In the genomic region with DNA sequence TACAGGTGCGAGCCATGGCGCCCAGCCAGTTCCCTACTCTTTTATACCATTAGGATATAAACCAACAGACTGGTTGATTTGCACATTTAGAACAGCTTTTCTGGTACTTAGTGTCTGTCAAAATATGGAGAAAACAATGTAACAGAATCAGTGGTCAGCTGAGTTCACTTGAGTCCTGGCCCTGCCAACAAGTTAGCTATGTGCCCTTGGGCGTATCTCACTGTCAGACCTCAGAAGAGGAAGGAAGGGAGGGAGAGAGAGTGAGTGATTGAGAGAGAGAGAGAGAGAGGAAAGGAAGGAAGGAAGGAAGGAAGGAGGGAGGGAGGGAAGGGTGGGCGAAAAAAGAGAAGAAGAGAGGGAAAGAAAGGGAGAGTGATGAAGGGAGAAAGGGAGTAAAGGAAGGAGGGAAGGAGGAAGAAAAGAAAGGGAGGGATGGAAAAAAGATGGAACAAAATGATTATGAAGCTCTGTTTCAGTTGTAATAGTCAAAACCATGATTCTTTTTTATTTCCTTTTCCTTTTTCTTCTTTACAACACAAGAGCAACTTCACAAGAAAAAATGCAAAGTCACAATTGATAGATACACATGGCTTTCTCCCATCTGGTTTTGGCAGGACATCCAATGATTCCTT, we compare ENCODE assay signal across 16 cellular contexts. TPM values are rescaled to one million over a fixed set of nuclear protein-coding genes. Genes with fewer than 3 reads are reported as not detected.
"Had no signal": no experiment of that assay in that cellular context is flagged by ENCODE, and none has a peak within 500 bp of the region (broad histone marks: within the 10 kb centered on the region; RNA-seq: fewer than 3 reads in every experiment).

No MANE protein-coding gene starts in this region.

- H3K27me3 ChIP-seq: vagina had no signal

- H3K4me1 ChIP-seq: pancreas, vagina had no signal

- DNase-seq: activated CD4-positive, alpha-beta memory T cell treated with anti-CD3 and anti-CD28 coated beads for 36 hours; activated CD8-positive, alpha-beta memory T cell treated with anti-CD3 and anti-CD28 coated beads, Interleukin-2, amount 10 ng/mL, durations not matched to agents 7 days and 5 days; activated naive CD4-positive, alpha-beta T cell treated with anti-CD3 and anti-CD28 coated beads, Interleukin-2, amount 10 ng/mL, durations not matched to agents 7 days and 5 days; activated T-cell treated with anti-CD3 and anti-CD28 coated beads, Interleukin-2, amount 50 U/mL, for 1 hour; erythroblast; hippocampal formation; naive thymus-derived CD4-positive, alpha-beta T cell; pancreas; stimulated activated CD4-positive, alpha-beta T cell treated with anti-CD3 and anti-CD28 coated beads, Interleukin-12 subunit alpha, Interleukin-12 subunit beta, amount 100 ng/mL, for 4 hours; stimulated activated CD4-positive, alpha-beta T cell treated with anti-CD3 and anti-CD28 coated beads, Interleukin-2, amount 100 ng/mL, for 24 hours; T-helper 9 cell had no signal

- FAIRE-seq: astrocyte, keratinocyte, pancreas had no signal

- H3K27ac ChIP-seq: pancreas, vagina, VCaP had no signal

- H3K9me3 ChIP-seq: pancreas, vagina had no signal

- H3K4me3 ChIP-seq: pancreas, vagina had no signal

- ATAC-seq: activated CD8-positive, alpha-beta memory T cell treated with anti-CD3 and anti-CD28 coated beads, Interleukin-2, amount 10 ng/mL, durations not matched to agents 7 days and 5 days; left lobe of liver; naive thymus-derived CD4-positive, alpha-beta T cell; pancreas had no signal

- H3K36me3 ChIP-seq: pancreas, vagina had no signal

RNA-seq across cellular contexts. Expression of a gene that starts 55.7 kb away (rescaled TPM):
- total RNA-seq: activated CD4-positive, alpha-beta memory T cell treated with anti-CD3 and anti-CD28 coated beads for 36 hours; activated CD8-positive, alpha-beta memory T cell treated with anti-CD3 and anti-CD28 coated beads, Interleukin-2, amount 10 ng/mL, durations not matched to agents 7 days and 5 days had no signal
- polyA plus RNA-seq: naive thymus-derived CD4-positive, alpha-beta T cell had no signal
